ENCODE assay signal across 9 cellular contexts in the genomic region with DNA sequence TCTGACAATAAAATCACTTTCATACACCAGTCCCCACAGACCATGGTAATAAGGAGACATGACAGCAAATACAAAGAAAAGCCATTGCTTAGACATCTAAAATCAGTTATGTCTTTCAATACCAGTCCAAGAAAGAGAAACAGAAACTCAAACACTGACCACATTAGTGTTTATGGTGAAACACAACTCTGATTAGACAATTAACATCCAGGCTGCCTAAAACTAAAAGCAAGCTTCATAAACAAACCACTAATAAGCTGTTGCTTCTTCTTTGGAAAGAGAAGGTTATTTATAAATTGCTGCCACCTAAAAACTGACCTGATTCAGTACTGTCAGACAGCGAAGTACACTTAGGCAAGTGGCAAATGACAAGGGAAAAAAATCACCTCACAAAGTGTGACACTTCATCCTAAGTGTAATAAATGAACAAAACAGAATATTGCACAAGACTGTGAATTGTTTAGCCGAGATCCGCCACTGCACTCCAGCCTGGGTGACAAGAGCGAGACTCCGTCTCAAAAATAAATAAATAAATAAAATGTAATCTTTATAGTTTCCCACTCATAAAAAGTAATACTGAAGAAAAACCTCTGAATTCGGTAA.
DNase-seq lines count a peak whose midpoint lies in the region; ATAC-seq and TF ChIP-seq lines count a peak whose summit lies in the region.
"Had no signal": no experiment of that assay in that cellular context is flagged by ENCODE, and none has a peak within 500 bp of the region (broad histone marks: within the 10 kb centered on the region; RNA-seq: fewer than 3 reads in every experiment).

No MANE protein-coding gene starts in this region.

- H3K9ac ChIP-seq in DND-41 (ENCODE audit: low read depth, low read length), result no peak overlapping the region
- H3K9ac ChIP-seq: BLaER1 had no signal

- peaks cover 34% of the 10 kb centered on the region for H3K79me2 ChIP-seq in DND-41 (ENCODE audit: insufficient read depth, low read length)

- no peak overlapping the region for H2AFZ ChIP-seq in DND-41 (ENCODE audit: low read depth, low read length)

- H3K27ac Mint-ChIP-seq in activated T-helper 17 cell treated with anti-CD3 and anti-CD28 coated beads, Interleukin-2, amount 50 U/mL, for 72 hours, result no peak overlapping the region

- H3K4me2 ChIP-seq in DND-41 (ENCODE audit: insufficient read depth, low read length), result no peak overlapping the region
- H3K4me2 ChIP-seq: BLaER1 had no signal

- H3K4me1 ChIP-seq in DND-41 (ENCODE audit: insufficient read depth, low read length), result no peaks in the 10 kb centered on the region
- H3K4me1 ChIP-seq in foreskin keratinocyte, result no peaks in the 10 kb centered on the region

- no peaks in the 10 kb centered on the region for H3K36me3 Mint-ChIP-seq in activated T-helper 17 cell treated with anti-CD3 and anti-CD28 coated beads, Interleukin-2, amount 50 U/mL, for 72 hours (ENCODE audit: low read depth)

- peaks cover 7% of the 10 kb centered on the region for H3K27me3 Mint-ChIP-seq in activated T-helper 17 cell treated with anti-CD3 and anti-CD28 coated beads, Interleukin-2, amount 50 U/mL, for 72 hours

- TF ChIP-seq CTCF in DND-41 (IDR thresholded peaks at IDR 0.05; ENCODE audit: borderline replicate concordance, extremely low read depth, low read length, poor library complexity, severe bottlenecking), result no peak
- no peak for TF ChIP-seq CTCF in foreskin keratinocyte (conservative IDR thresholded peaks at IDR 0.05)

- no peaks in the 10 kb centered on the region for H3K27me3 ChIP-seq in DND-41 (ENCODE audit: insufficient read depth, low read length, poor library complexity)
- H3K27me3 ChIP-seq in foreskin keratinocyte, result no peaks in the 10 kb centered on the region
- H3K27me3 ChIP-seq: BLaER1 had no signal

- DNase-seq in DND-41 (no peak), foreskin keratinocyte (no peak), GM03348 (ENCODE audit: low spot score) (no peak), COR-L47 (lab: John Stamatoyannopoulos, UW) (no peak), Ammon's horn (ENCODE audit: low spot score) (no peak)

- peak; percentile 47; the same call in 2 of the 3 replicates for ATAC-seq in DND-41 (ENCODE audit: insufficient read depth, low read depth)
- ATAC-seq in GM19397 (IDR thresholded peaks at IDR 0.05; ENCODE audit: unreplicated experiment), result peak; percentile 65
- ATAC-seq in HG03025 (IDR thresholded peaks at IDR 0.05; ENCODE audit: low FRiP score, unreplicated experiment), result peak; percentile 90
- peak; percentile 31 for ATAC-seq in activated T-helper 17 cell treated with anti-CD3 and anti-CD28 coated beads, Interleukin-2, amount 50 U/mL, for 72 hours (replicated peaks)
- no peak for ATAC-seq in foreskin keratinocyte

- no peaks in the 10 kb centered on the region for H3K9me3 Mint-ChIP-seq in activated T-helper 17 cell treated with anti-CD3 and anti-CD28 coated beads, Interleukin-2, amount 50 U/mL, for 72 hours

- H3K4me3 Mint-ChIP-seq in activated T-helper 17 cell treated with anti-CD3 and anti-CD28 coated beads, Interleukin-2, amount 50 U/mL, for 72 hours, result no peak overlapping the region

- no peaks in the 10 kb centered on the region for H3K9me3 ChIP-seq in DND-41 (ENCODE audit: insufficient read depth, low read length, severe bottlenecking)

- H3K4me1 Mint-ChIP-seq in activated T-helper 17 cell treated with anti-CD3 and anti-CD28 coated beads, Interleukin-2, amount 50 U/mL, for 72 hours, result peaks cover 4% of the 10 kb centered on the region

- H3K27ac ChIP-seq in DND-41 (ENCODE audit: low read length) (no peak overlapping the region), foreskin keratinocyte (no peak overlapping the region)
- H3K27ac ChIP-seq: BLaER1 had no signal

- H4K20me1 ChIP-seq in DND-41 (ENCODE audit: insufficient read depth, low read length), result peaks cover 21% of the 10 kb centered on the region; the same call in 1 of the 2 replicates
- H4K20me1 ChIP-seq: BLaER1 had no signal

- no peak overlapping the region for H3K4me3 ChIP-seq in DND-41 (ENCODE audit: low read depth in 1 of 2, low read length in 2 of 2)
- H3K4me3 ChIP-seq: BLaER1 had no signal

- H3K36me3 ChIP-seq in DND-41 (ENCODE audit: insufficient read depth, low read length), result no peaks in the 10 kb centered on the region
- H3K36me3 ChIP-seq: BLaER1 had no signal
